ENCODE assay signal across 25 cellular contexts in genomic region chr19:1921326-1921725, GRCh38.
"Had no signal": no experiment of that assay in that cellular context is flagged by ENCODE, and none has a peak within 500 bp of the region (broad histone marks: within the 10 kb centered on the region; RNA-seq: fewer than 3 reads in every experiment).

No MANE protein-coding gene starts in this region.

- DNase-seq: activated B cell treated with CpG ODN at 0.5 μM for 24 hours; activated CD4-positive, alpha-beta T cell treated with anti-CD3 and anti-CD28 coated beads, Interleukin-2, amount 50 U/mL, for 1 hour; activated gamma-delta T cell treated with Interleukin-2 at 50 U/mL for 16 hours; activated naive CD4-positive, alpha-beta T cell treated with anti-CD3 and anti-CD28 coated beads, Interleukin-2, amount 50 U/mL, for 16 hours; activated T-cell treated with anti-CD3 and anti-CD28 coated beads, Interleukin-2, amount 50 U/mL, for 1 hour; amniotic stem cell; brain microvascular endothelial cell; effector memory CD8-positive, alpha-beta T cell; erythroblast; left cardiac atrium; naive B cell; psoas muscle; stimulated activated CD4-positive, alpha-beta T cell treated with anti-CD3 and anti-CD28 coated beads, Interleukin-15, amount 100 ng/mL, for 24 hours; stimulated activated CD4-positive, alpha-beta T cell treated with anti-CD3 and anti-CD28 coated beads, Interleukin-2, amount 100 ng/mL, for 24 hours; stimulated activated naive CD4-positive, alpha-beta T cell had no signal

- H3K27me3 ChIP-seq: brain microvascular endothelial cell, gastroesophageal sphincter, hepatocyte, pancreas, right atrium auricular region, suprapubic skin, tibial nerve had no signal

- FAIRE-seq: astrocyte, keratinocyte, pancreas had no signal

- H3K4me1 ChIP-seq: gastroesophageal sphincter, pancreas, psoas muscle, right atrium auricular region, suprapubic skin, tibial nerve had no signal

- H3K4me2 ChIP-seq: hepatocyte had no signal

- H3K79me2 ChIP-seq: hepatocyte had no signal

- ATAC-seq: activated T-helper 17 cell treated with anti-CD3 and anti-CD28 coated beads, Interleukin-2, amount 50 U/mL, for 72 hours; effector memory CD8-positive, alpha-beta T cell; gastroesophageal sphincter; left cardiac atrium; pancreas had no signal

- H2AFZ ChIP-seq: hepatocyte had no signal

- H3K4me3 ChIP-seq: coronary artery, gastroesophageal sphincter, hepatocyte, pancreas, psoas muscle, right atrium auricular region, suprapubic skin, tibial nerve had no signal

- H3K9me3 ChIP-seq: gastroesophageal sphincter, pancreas, psoas muscle, right atrium auricular region, suprapubic skin, tibial nerve had no signal

- H3K27ac ChIP-seq: brain microvascular endothelial cell, coronary artery, gastroesophageal sphincter, hepatocyte, pancreas, psoas muscle, right atrium auricular region, suprapubic skin, tibial nerve had no signal
